21 cellular contexts compared by ENCODE assay signal in the genomic region with DNA sequence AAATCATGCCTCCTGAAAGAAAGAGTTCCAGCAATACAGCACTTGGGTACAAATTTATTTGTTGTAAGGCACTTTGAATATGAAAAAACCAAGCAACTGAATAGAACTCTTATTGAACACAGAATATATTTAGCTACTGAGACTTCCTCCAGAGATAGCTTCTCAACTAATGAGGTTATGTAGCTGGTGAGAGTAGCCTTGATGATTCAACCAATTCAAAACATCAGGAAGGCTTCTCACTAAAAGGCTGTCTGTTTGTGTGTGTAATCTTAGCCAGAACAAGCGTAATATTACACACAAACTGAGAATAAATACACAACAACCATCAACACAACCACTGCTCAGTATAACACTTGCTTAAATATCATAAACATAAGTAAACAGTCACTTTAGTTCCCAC. TPM values are rescaled to one million over a fixed set of nuclear protein-coding genes. Genes with fewer than 3 reads are reported as not detected.
DNase-seq lines count a peak whose midpoint lies in the region; ATAC-seq, FAIRE-seq and TF ChIP-seq lines count a peak whose summit lies in the region.
"Had no signal": no experiment of that assay in that cellular context is flagged by ENCODE, and none has a peak within 500 bp of the region (broad histone marks: within the 10 kb centered on the region; RNA-seq: fewer than 3 reads in every experiment).

No MANE protein-coding gene starts in this region.

- H3K27ac ChIP-seq in caudate nucleus (ENCODE audit: low read depth, low read length) (peak overlapping the region; percentile 55), osteoblast (ENCODE audit: low read depth, low read length) (peak overlapping the region; percentile 2), left lung (peak overlapping the region in 1 of 2 donors; percentile 23)
- H3K27ac ChIP-seq: SJSA1 had no signal

- no peak overlapping the region for H2AFZ ChIP-seq in osteoblast (ENCODE audit: low read length)
- H2AFZ ChIP-seq: GM23338 had no signal

- intact Hi-C loops in left lung (cut with DNase I) = no loop called here

- TF ChIP-seq CTCF in osteoblast (IDR thresholded peaks at IDR 0.05; ENCODE audit: extremely low read depth, low read depth, low read length) = no peak
- no peak for TF ChIP-seq CTCF in left lung (IDR thresholded peaks at IDR 0.05)

- peaks cover 10% of the 10 kb centered on the region for H3K4me1 ChIP-seq in osteoblast (ENCODE audit: insufficient read depth, low read length)
- peaks cover 0 to 10% of the 10 kb centered on the region in 2 donors for H3K4me1 ChIP-seq in left lung
- H3K4me1 ChIP-seq: BE2C, Peyer's patch, SJSA1 had no signal

- no peak for TF ChIP-seq POLR2A in H54 (IDR thresholded peaks at IDR 0.05; ENCODE audit: low read depth, low read length)

- no peak overlapping the region for H3K4me3 ChIP-seq in osteoblast (ENCODE audit: insufficient read depth, low read length)
- no peak overlapping the region for H3K4me3 ChIP-seq in left lung
- H3K4me3 ChIP-seq: GM23338, K562, Peyer's patch, SJSA1 had no signal

- ATAC-seq in left lung = no peak
- no peak for ATAC-seq in GM18511 (IDR thresholded peaks at IDR 0.05; ENCODE audit: unreplicated experiment)

- H3K4me2 ChIP-seq in osteoblast (ENCODE audit: insufficient read depth, low read length) = no peak overlapping the region
- H3K4me2 ChIP-seq: GM23338 had no signal

- H3K27me3 ChIP-seq in osteoblast (ENCODE audit: insufficient read depth, low read length) = no peaks in the 10 kb centered on the region
- H3K27me3 ChIP-seq in left lung = no peaks in the 10 kb centered on the region
- H3K27me3 ChIP-seq: BE2C, Peyer's patch, SJSA1 had no signal

- DNase-seq in H54 (ENCODE audit: insufficient read length, low spot score) = no peak
- no peak for DNase-seq in caudate nucleus (lab: John Stamatoyannopoulos, UW)
- peak; percentile 22 for DNase-seq in foreskin melanocyte
- no peak for DNase-seq in osteoblast (ENCODE audit: insufficient read length, low spot score, missing footprints)
- DNase-seq in left lung = no peak
- DNase-seq in C1 segment of cervical spinal cord (lab: John Stamatoyannopoulos, UW) = no peak
- no peak for DNase-seq in NOMO-1 treated with DMSO at 0.1 percent for 48 hours (lab: John Stamatoyannopoulos, UW; ENCODE audit: unreplicated experiment)
- DNase-seq: DMS 273 treated with DMSO at 0.1 percent for 48 hours; MM.1S; NCI-H1092; NCI-H1436; NCI-H187 treated with DMSO at 0.1 percent for 48 hours; NCI-H2107; NCI-H748 treated with DMSO at 0.1 percent for 48 hours; NK-92 treated with Interleukin-12 subunit alpha and Interleukin-12 subunit beta, amount 100 ng/mL, for 24 hours; Peyer's patch had no signal

- no peaks in the 10 kb centered on the region for H3K9me3 ChIP-seq in osteoblast (ENCODE audit: low read depth, low read length)
- H3K9me3 ChIP-seq in left lung = no peaks in the 10 kb centered on the region
- H3K9me3 ChIP-seq: BE2C, Peyer's patch, SJSA1 had no signal

- peak; percentile 27 for FAIRE-seq in H54 (lab: Jason Lieb, UNC)
- FAIRE-seq: K562 had no signal

- H4K20me1 ChIP-seq in osteoblast (ENCODE audit: insufficient read depth, low read length) = peaks cover 4% of the 10 kb centered on the region

- no peaks in the 10 kb centered on the region for H3K79me2 ChIP-seq in osteoblast (ENCODE audit: insufficient read depth, low read length)

- H3K36me3 ChIP-seq in osteoblast (ENCODE audit: insufficient read depth, low read length) (peaks cover 51% of the 10 kb centered on the region), left lung (peaks cover 0 to 64% of the 10 kb centered on the region in 2 donors)

RNA-seq across cellular contexts. Expression of a gene that starts 20.4 kb away (rescaled TPM):
- total RNA-seq in osteoblast (30.4 and 39.4 TPM in 2 replicates), left lung (10 to 100 TPM; 38.7 to 44.4 TPM)

RNA-seq across cellular contexts. Expression of a gene that starts 28.2 kb away (rescaled TPM):
- total RNA-seq in osteoblast (36.8 and 40.5 TPM in 2 replicates), left lung (10 to 100 TPM; 24.7 to 25.9 TPM)

RNA-seq across cellular contexts. Expression of a gene that starts 40.7 kb away (rescaled TPM):
- total RNA-seq in osteoblast (4.7 and 6.5 TPM in 2 replicates), left lung (10 to 100 TPM in 1 of 2 donors, 1 to 10 TPM in 1; 9.8 to 15.8 TPM)

RNA-seq across cellular contexts. Expression of a gene that starts 46.3 kb away (rescaled TPM):
- total RNA-seq in osteoblast (1.1 and 1.2 TPM in 2 replicates), left lung (1 to 10 TPM; 3.1 to 4.6 TPM)
